ENCODE assay signal across 26 cellular contexts in the genomic region with DNA sequence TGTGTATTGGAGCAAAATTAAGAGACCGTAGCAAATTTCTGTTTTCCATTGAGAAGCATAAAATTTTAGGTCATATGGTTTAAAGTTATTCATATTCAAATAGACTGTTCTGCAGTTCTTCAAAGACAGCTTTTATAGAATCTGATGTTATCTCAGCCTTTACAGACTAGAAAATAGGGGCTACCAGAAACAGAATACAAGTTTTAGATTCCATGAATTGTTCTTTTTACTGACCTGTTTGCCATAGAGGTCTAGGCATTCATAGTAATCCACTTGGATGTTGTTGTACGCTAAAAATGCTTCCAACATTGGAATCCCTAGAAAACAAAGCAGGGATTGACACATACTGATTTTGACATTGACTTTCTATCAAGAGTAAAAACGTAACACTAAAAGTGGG.
"Had no signal": no experiment of that assay in that cellular context is flagged by ENCODE, and none has a peak within 500 bp of the region (broad histone marks: within the 10 kb centered on the region; RNA-seq: fewer than 3 reads in every experiment).

No MANE protein-coding gene starts in this region.

- H3K4me1 ChIP-seq: stomach, suprapubic skin, testis, thyroid gland, tibial artery, tibial nerve, transverse colon, upper lobe of left lung, upper lobe of right lung, uterus, vagina had no signal

- H3K36me3 ChIP-seq: stomach, suprapubic skin, thoracic aorta, thyroid gland, tibial artery, tibial nerve, transverse colon, upper lobe of left lung, upper lobe of right lung, uterus, vagina had no signal

- H3K27me3 ChIP-seq: stomach, suprapubic skin, testis, thyroid gland, tibial artery, tibial nerve, transverse colon, upper lobe of left lung, upper lobe of right lung, uterus, vagina had no signal

- H3K27ac ChIP-seq: suprapubic skin, testis, thoracic aorta, thyroid gland, tibial artery, tibial nerve, transverse colon, upper lobe of left lung, upper lobe of right lung, uterus, vagina had no signal

- H3K9me3 ChIP-seq: stomach, suprapubic skin, testis, thoracic aorta, thyroid gland, tibial artery, tibial nerve, transverse colon, upper lobe of left lung, upper lobe of right lung, uterus, vagina had no signal

- FAIRE-seq: urothelium cell line had no signal

- DNase-seq: stimulated activated CD4-positive, alpha-beta T cell treated with anti-CD3 and anti-CD28 coated beads, Interleukin-2, amount 100 ng/mL, for 48 hours; stimulated activated CD4-positive, alpha-beta T cell treated with anti-CD3 and anti-CD28 coated beads, Interleukin-4, amount 100 ng/mL, for 1 hour; stimulated activated CD4-positive, alpha-beta T cell treated with anti-CD3 and anti-CD28 coated beads, Interleukin-4, amount 100 ng/mL, for 24 hours; stimulated activated CD4-positive, alpha-beta T cell treated with anti-CD3 and anti-CD28 coated beads, Interleukin-4, amount 100 ng/mL, for 4 hours; stimulated activated CD8-positive, alpha-beta memory T cell treated with anti-CD3 and anti-CD28 coated beads, Interleukin-4, amount 100 ng/mL, for 48 hours; stimulated activated naive B cell treated with anti-CD40 and anti-IgM and Interleukin-4, amounts not matched to agents 10 μg/mL and 1 μg/mL and 100 μg/mL, for 72 hours; stimulated activated naive CD4-positive, alpha-beta T cell; stimulated activated naive CD4-positive, alpha-beta T cell treated with Interleukin-2 at 50 U/mL for 16 hours; stimulated activated naive CD8-positive, alpha-beta T cell treated with anti-CD3 and anti-CD28 coated beads, Interleukin-15, amount 100 ng/mL, for 72 hours; stimulated activated naive CD8-positive, alpha-beta T cell treated with anti-CD3 and anti-CD28 coated beads, Interleukin-15, Interleukin-2, amounts not matched to agents 100 U/mL and 50 U/mL, for 24 hours; stomach; substantia nigra; testis; thyroid gland; tibial artery; transverse colon; upper lobe of left lung; upper lobe of right lung; uterus had no signal

- ATAC-seq: stimulated activated effector memory CD8-positive, alpha-beta T cell treated with anti-CD3 and anti-CD28 coated beads, Interleukin-12 subunit alpha, Interleukin-12 subunit beta, amount 100 ng/mL, for 72 hours; stimulated activated memory B cell treated with anti-CD40 and anti-IgM and Interleukin-4, amounts not matched to agents 10 μg/mL and 1 μg/mL and 100 μg/mL, for 72 hours; stimulated activated naive B cell treated with anti-CD40 and anti-IgM and Interleukin-4, amounts not matched to agents 10 μg/mL and 1 μg/mL and 100 μg/mL, for 72 hours; stimulated activated naive CD8-positive, alpha-beta T cell treated with anti-CD3 and anti-CD28 coated beads, Interleukin-15, amount 100 ng/mL, for 72 hours; stimulated activated naive CD8-positive, alpha-beta T cell treated with anti-CD3 and anti-CD28 coated beads, Interleukin-15, Interleukin-2, amounts not matched to agents 100 U/mL and 50 U/mL, for 24 hours; upper lobe of right lung had no signal

- H3K4me3 ChIP-seq: stomach, suprapubic skin, testis, thoracic aorta, thyroid gland, tibial artery, tibial nerve, transverse colon, upper lobe of left lung, upper lobe of right lung, uterus, vagina had no signal
